Comparison of ENCODE assay signal across 8 cellular contexts in genomic region chr1:77759090-77760028, GRCh38. TPM values are rescaled to one million over a fixed set of nuclear protein-coding genes. Genes with fewer than 3 reads are reported as not detected.
DNase-seq lines count a peak whose midpoint lies in the region; ATAC-seq and TF ChIP-seq lines count a peak whose summit lies in the region.

USP33 (minus strand) TSS chr1:77759852; CDS start chr1:77741697, 18,155 bp downstream.

- H3K9me3 ChIP-seq in Karpas-422 (ENCODE audit: low read length) (no peaks in the 10 kb centered on the region), neural cell (ENCODE audit: low read length) (no peaks in the 10 kb centered on the region), stomach smooth muscle (ENCODE audit: control insufficient read depth in 2 of 2, low read length in 2 of 2) (no peaks in the 10 kb centered on the region)

- DNase-seq in EH (ENCODE audit: low read depth) (peak; percentile 86), Karpas-422 (peak; percentile 94), fibroblast of the conjunctiva (ENCODE audit: low read depth) (peak; percentile 50)
- peak; percentile 91 for DNase-seq in activated effector memory CD4-positive, alpha-beta T cell treated with Interleukin-2 at 50 U/mL for 16 hours

- peak within 1 kb of the TSS; percentile 51 for H2AFZ ChIP-seq in Karpas-422 (ENCODE audit: low read length)
- H2AFZ ChIP-seq in neural cell (ENCODE audit: low read depth, low read length) = peak within 1 kb of the TSS; percentile 88

- H3K27me3 ChIP-seq in Karpas-422 (ENCODE audit: low read length) (no peaks in the 10 kb centered on the region), neural cell (ENCODE audit: insufficient read depth, low read depth, low read length) (no peaks in the 10 kb centered on the region), stomach smooth muscle (ENCODE audit: control insufficient read depth in 1 of 2, insufficient read depth in 2 of 2, low read length in 2 of 2) (no peaks in the 10 kb centered on the region)

- H3K4me2 ChIP-seq in Karpas-422 (ENCODE audit: low read depth, low read length, poor library complexity, severe bottlenecking) = peak within 1 kb of the TSS; percentile 84
- H3K4me2 ChIP-seq in neural cell (ENCODE audit: low read length) = peak within 1 kb of the TSS; percentile 44

- H3K79me2 ChIP-seq in Karpas-422 (ENCODE audit: low read length) = peaks cover 48% of the 10 kb centered on the region
- peaks cover 46% of the 10 kb centered on the region for H3K79me2 ChIP-seq in neural cell (replicated peaks; ENCODE audit: insufficient read depth, low read length)

- H3F3A ChIP-seq in neural cell (ENCODE audit: insufficient read depth, low read length, poor library complexity, severe bottlenecking) = peaks cover 14% of the 10 kb centered on the region

- ATAC-seq in GM21825 (IDR thresholded peaks at IDR 0.05; ENCODE audit: unreplicated experiment) = peak; percentile 97

- peak within 1 kb of the TSS; percentile 85 for H3K9ac ChIP-seq in Karpas-422 (ENCODE audit: low read length)
- H3K9ac ChIP-seq in neural cell (ENCODE audit: low read length) = peak within 1 kb of the TSS; percentile 95
- peak within 1 kb of the TSS; percentile 56 to 66 for H3K9ac ChIP-seq in stomach smooth muscle (ENCODE audit: low read length in 2 of 2)

- no peaks in the 10 kb centered on the region for H3K9me2 ChIP-seq in Karpas-422 (replicated peaks; ENCODE audit: insufficient read depth, low read length)
- no peaks in the 10 kb centered on the region for H3K9me2 ChIP-seq in neural cell (ENCODE audit: insufficient read depth, low read length)

- TF ChIP-seq EP300 in neural cell (conservative IDR thresholded peaks at IDR 0.05; ENCODE audit: poor library complexity, severe bottlenecking) = peak; percentile 32

- H3K36me3 ChIP-seq in Karpas-422 (ENCODE audit: insufficient read depth, low read length) (no peaks in the 10 kb centered on the region), neural cell (ENCODE audit: insufficient read depth, low read length) (no peaks in the 10 kb centered on the region), stomach smooth muscle (ENCODE audit: control insufficient read depth in 2 of 2, insufficient read depth in 2 of 2, low read length in 2 of 2) (no peaks in the 10 kb centered on the region)

- TF ChIP-seq POLR2A in Raji (IDR thresholded peaks at IDR 0.05; ENCODE audit: insufficient read depth, low read depth, low read length) = peak; percentile 79

- H3K4me1 ChIP-seq in Karpas-422 (ENCODE audit: low read length) (peaks cover 48% of the 10 kb centered on the region), stomach smooth muscle (ENCODE audit: control insufficient read depth, insufficient read depth, low read length) (no peaks in the 10 kb centered on the region)

- H3K27ac ChIP-seq in Karpas-422 (ENCODE audit: low read length) (0 out of 2 replicates have a peak within 1 kb of the TSS, but pooled peaks have one; percentile 0), neural cell (ENCODE audit: low read length) (peak within 1 kb of the TSS; percentile 90), stomach smooth muscle (ENCODE audit: low read length) (peak within 1 kb of the TSS; percentile 33)

- H3K4me3 ChIP-seq in Karpas-422 (ENCODE audit: low read length) = peak within 1 kb of the TSS; percentile 70
- peak within 1 kb of the TSS; percentile 94 for H3K4me3 ChIP-seq in neural cell (ENCODE audit: low read length)
- H3K4me3 ChIP-seq in stomach smooth muscle (ENCODE audit: low read length in 2 of 2) = peak within 1 kb of the TSS; percentile 72 to 88

- TF ChIP-seq CTCF in neural cell (IDR thresholded peaks at IDR 0.05; ENCODE audit: poor library complexity, severe bottlenecking) = no peak

- peaks cover 45% of the 10 kb centered on the region for H4K20me1 ChIP-seq in Karpas-422 (ENCODE audit: insufficient read depth, low read depth, low read length)
- H4K20me1 ChIP-seq in neural cell (ENCODE audit: insufficient read depth) = peaks cover 6% of the 10 kb centered on the region

- TF ChIP-seq RAD21 in neural cell (conservative IDR thresholded peaks at IDR 0.05) = no peak

TF ChIP-seq in neural cell, 6 proteins besides CTCF, POLR2A, EP300 and RAD21:
- no peak for TF ChIP-seq EZH2 (IDR thresholded peaks at IDR 0.05; ENCODE audit: borderline replicate concordance, insufficient read depth, low read length, poor library complexity, severe bottlenecking)
- peak; percentile 70 for TF ChIP-seq TAF1 (IDR thresholded peaks at IDR 0.05; ENCODE audit: low read depth)
- peak; percentile 27 for TF ChIP-seq REST (IDR thresholded peaks at IDR 0.05; ENCODE audit: borderline replicate concordance)
- TF ChIP-seq POLR2AphosphoS5 (IDR thresholded peaks at IDR 0.05) = peak; percentile 83
- peak; percentile 48 for TF ChIP-seq MXI1 (conservative IDR thresholded peaks at IDR 0.05; ENCODE audit: poor library complexity, severe bottlenecking)
- TF ChIP-seq SMC3 (conservative IDR thresholded peaks at IDR 0.05; ENCODE audit: poor library complexity) = no peak

RNA-seq across cellular contexts. Expression of gene USP33, which starts in this region (rescaled TPM):
- 30.1 and 31.0 TPM in 2 replicates for total RNA-seq in Karpas-422 (2014; rRNA removed; shearing (Covaris generic); ENCODE audit: low replicate concordance)
- polyA plus RNA-seq in neural cell = 247 and 267 TPM in 2 replicates
- polyA minus RNA-seq in neural cell = 315 and 337 TPM in 2 replicates

Comparison
In these comparisons a context has a peak if more than half of its experiments do, and no peak if none do; other contexts are left out.
1. Peak in every context shown above with its lines: DNase-seq, ATAC-seq, H3K4me3 ChIP-seq and H3K27ac ChIP-seq.
2. H3K27ac ChIP-seq: peak in every context shown above with its lines; median percentile 90 in neural cell; 33 in stomach smooth muscle; 0 in Karpas-422.